ENCODE assay signal across 7 cellular contexts in genomic region chr18:864872-865273, GRCh38. TPM values are rescaled to one million over a fixed set of nuclear protein-coding genes. Genes with fewer than 3 reads are reported as not detected.
DNase-seq lines count a peak whose midpoint lies in the region; ATAC-seq, FAIRE-seq and TF ChIP-seq lines count a peak whose summit lies in the region.

No MANE protein-coding gene starts in this region.

- H3K4me2 ChIP-seq in keratinocyte (ENCODE audit: control insufficient read depth, extremely low read depth, insufficient read depth, low read depth, low read length): no peak overlapping the region

- intact Hi-C loops in breast epithelium (cut with DNase I; ENCODE audit: low total_unique reads): no loop called here

- TF ChIP-seq POLR2A in GM12892 (IDR thresholded peaks at IDR 0.05; ENCODE audit: low read depth, low read length) (no peak), breast epithelium (IDR thresholded peaks at IDR 0.05) (no peak)

- no peak overlapping the region for H3K9ac ChIP-seq in keratinocyte (ENCODE audit: control insufficient read depth, extremely low read depth, insufficient read depth, low read length)

- H3K27me3 ChIP-seq in breast epithelium (no peaks in the 10 kb centered on the region), keratinocyte (ENCODE audit: control insufficient read depth, extremely low read depth, insufficient read depth, low read length) (no peaks in the 10 kb centered on the region)

- H3K79me2 ChIP-seq in keratinocyte (ENCODE audit: control insufficient read depth, insufficient read depth, low read length): no peaks in the 10 kb centered on the region

- H3K9me1 ChIP-seq in keratinocyte (ENCODE audit: control insufficient read depth, extremely low read depth, insufficient read depth, low read length): no peaks in the 10 kb centered on the region

- H3K4me1 ChIP-seq in breast epithelium: no peaks in the 10 kb centered on the region
- no peaks in the 10 kb centered on the region for H3K4me1 ChIP-seq in keratinocyte (ENCODE audit: control insufficient read depth, extremely low read depth, insufficient read depth, low read length)

- dilution Hi-C loops in keratinocyte (cut with MboI; ENCODE audit: extremely low pct_ligation_motif_present, low sequenced_read_pairs): no loop called here

- H3K36me3 ChIP-seq in breast epithelium: no peaks in the 10 kb centered on the region
- no peaks in the 10 kb centered on the region for H3K36me3 ChIP-seq in keratinocyte (ENCODE audit: control insufficient read depth in 2 of 2, extremely low read depth in 1 of 2, insufficient read depth in 2 of 2, low read length in 2 of 2)

- ATAC-seq in HG02943 (IDR thresholded peaks at IDR 0.05; ENCODE audit: low read depth, unreplicated experiment): peak; percentile 70

- DNase-seq in GM12892 (ENCODE audit: insufficient read length) (no peak), NCI-H2107 treated with DMSO at 0.1 percent for 48 hours (lab: John Stamatoyannopoulos, UW; ENCODE audit: unreplicated experiment) (peak; percentile 2), breast epithelium (ENCODE audit: low spot score in 2 of 2) (peak; percentile 19 to 68), keratinocyte (ENCODE audit: low read depth, low spot score) (no peak)
- DNase-seq in stimulated activated CD4-positive, alpha-beta T cell treated with anti-CD3 and anti-CD28 coated beads, Interleukin-1b, Interleukin-23, amount 100 ng/mL, for 48 hours: peak; percentile 66

- H3K4me3 ChIP-seq in breast epithelium: no peak overlapping the region
- H3K4me3 ChIP-seq in keratinocyte (ENCODE audit: control insufficient read depth in 2 of 3, extremely low read depth in 1 of 3, insufficient read depth in 2 of 3, low read depth in 1 of 3, low read length in 3 of 3): no peak overlapping the region

- peak; percentile 100 for TF ChIP-seq CTCF in VCaP (conservative IDR thresholded peaks at IDR 0.05)
- peak; percentile 74 to 94 (median 93) for TF ChIP-seq CTCF in breast epithelium (IDR thresholded peaks at IDR 0.05)
- peak; percentile 96 to 100 (median 98) for TF ChIP-seq CTCF in keratinocyte (optimal IDR thresholded peaks at IDR 0.05 in 1 of 3, IDR thresholded peaks at IDR 0.05 in 1 of 3, conservative IDR thresholded peaks at IDR 0.05 in 1 of 3; ENCODE audit: extremely low read depth in 1 of 3, insufficient read depth in 2 of 3, low read length in 3 of 3)

- H3K27ac ChIP-seq in VCaP (no peak overlapping the region), breast epithelium (no peak overlapping the region), keratinocyte (ENCODE audit: control insufficient read depth, insufficient read depth, low read length) (no peak overlapping the region)

- no peaks in the 10 kb centered on the region for H4K20me1 ChIP-seq in keratinocyte (ENCODE audit: control insufficient read depth, extremely low read depth, insufficient read depth, low read length)

- H3K9me3 ChIP-seq in breast epithelium (no peaks in the 10 kb centered on the region), keratinocyte (ENCODE audit: control insufficient read depth, low read depth, low read length) (no peaks in the 10 kb centered on the region)

- FAIRE-seq in GM12892 (lab: Jason Lieb, UNC) (peak; percentile 67), keratinocyte (lab: Jason Lieb, UNC) (peak; percentile 70)

- H2AFZ ChIP-seq in keratinocyte (ENCODE audit: control insufficient read depth, low read length): no peak overlapping the region

RNA-seq across cellular contexts. Expression of gene ADCYAP1, which starts 39.8 kb away (rescaled TPM):
- polyA plus RNA-seq in GM12892 (2012; ENCODE audit: missing spikeins): not detected
- total RNA-seq in breast epithelium: 1 to 10 TPM in 1 of 3 donors, under 1 TPM in 1, not detected in 1; 0.33 to 1.2 TPM
- not detected in 3 replicates for polyA plus RNA-seq in keratinocyte
- not detected for polyA plus RNA-seq in keratinocyte (2011; ENCODE audit: low read depth)
- not detected in 2 replicates for polyA plus RNA-seq in keratinocyte (2011; cell fraction: cytosol; rRNA removed)
- not detected in 2 replicates for polyA plus RNA-seq in keratinocyte (2011; cell fraction: nucleus; rRNA removed)
- not detected in 2 replicates for polyA plus RNA-seq in keratinocyte (2012; ENCODE audit: low replicate concordance)
- not detected in 3 replicates for polyA minus RNA-seq in keratinocyte
- not detected for polyA minus RNA-seq in keratinocyte (2011; cell fraction: cytosol; rRNA and poly(A)+ RNA removed)
- polyA minus RNA-seq in keratinocyte (2011; cell fraction: nucleus; rRNA and poly(A)+ RNA removed): not detected in 2 replicates

RNA-seq across cellular contexts. Expression of gene YES1, which starts 52.8 kb away (rescaled TPM):
- 2.4 TPM for polyA plus RNA-seq in GM12892 (2012; ENCODE audit: missing spikeins)
- 100 to 1,000 TPM; 108 to 150 (median 136) TPM for total RNA-seq in breast epithelium
- 16.4 to 27.8 TPM (median 22.9 TPM) in 3 replicates for polyA plus RNA-seq in keratinocyte
- polyA plus RNA-seq in keratinocyte (2011; ENCODE audit: low read depth): 27.8 TPM
- polyA plus RNA-seq in keratinocyte (2011; cell fraction: cytosol; rRNA removed): 22.6 and 23.9 TPM in 2 replicates
- polyA plus RNA-seq in keratinocyte (2011; cell fraction: nucleus; rRNA removed): 14.1 and 15.4 TPM in 2 replicates
- 25.7 and 36.0 TPM in 2 replicates for polyA plus RNA-seq in keratinocyte (2012; ENCODE audit: low replicate concordance)
- 21.9 to 44.8 TPM (median 28.8 TPM) in 3 replicates for polyA minus RNA-seq in keratinocyte
- polyA minus RNA-seq in keratinocyte (2011; cell fraction: cytosol; rRNA and poly(A)+ RNA removed): 32.4 TPM
- polyA minus RNA-seq in keratinocyte (2011; cell fraction: nucleus; rRNA and poly(A)+ RNA removed): 8.1 and 11.0 TPM in 2 replicates

Comparison
In these comparisons a context has a peak if more than half of its experiments do, and no peak if none do; other contexts are left out.
1. DNase-seq: peak in NCI-H2107 treated with DMSO at 0.1 percent for 48 hours (single experiment), breast epithelium (2 of 2) and stimulated activated CD4-positive, alpha-beta T cell treated with anti-CD3 and anti-CD28 coated beads, Interleukin-1b, Interleukin-23, amount 100 ng/mL, for 48 hours (single experiment); none in GM12892 (single experiment) and keratinocyte (single experiment).
2. Peak in every context shown above with its lines, with median percentiles within 50 percentile points of each other: CTCF ChIP-seq.